ENCODE assay signal across 8 cellular contexts in genomic region chr5:140557136-140557805, GRCh38. TPM values are rescaled to one million over a fixed set of nuclear protein-coding genes. Genes with fewer than 3 reads are reported as not detected.
DNase-seq lines count a peak whose midpoint lies in the region; ATAC-seq and TF ChIP-seq lines count a peak whose summit lies in the region.

Gene SRA1 (minus strand): TSS chr5:140557473. CDS start chr5:140557452, 21 bp downstream.

- DNase-seq in AML-193 (lab: John Stamatoyannopoulos, UW) (peak; percentile 75 to 82), NCI-H446 (lab: John Stamatoyannopoulos, UW) (peak; percentile 80 to 91), chondrocyte (ENCODE audit: low spot score) (peak; percentile 97), kidney tubule cell (ENCODE audit: low spot score) (peak; percentile 91)
- DNase-seq in activated CD4-positive, alpha-beta T cell treated with anti-CD3 and anti-CD28 coated beads for 24 hours (ENCODE audit: low read depth in 2 of 2): peak; percentile 70 to 85
- DNase-seq in stimulated activated CD4-positive, alpha-beta T cell treated with anti-CD3 and anti-CD28 coated beads, Interleukin-1b, Interleukin-23, amount 100 ng/mL, for 1 hour (ENCODE audit: low read depth in 2 of 2): peak; percentile 42 to 66

- H3K4me3 Mint-ChIP-seq in chondrocyte (ENCODE audit: unreplicated experiment): peak within 1 kb of the TSS; percentile 74

- TF ChIP-seq CTCF in chondrocyte (IDR thresholded peaks at IDR 0.05): no peak

- ATAC-seq in GM19043 (IDR thresholded peaks at IDR 0.05; ENCODE audit: low read depth, unreplicated experiment) (peak; percentile 97), HG03354 (IDR thresholded peaks at IDR 0.05; ENCODE audit: poor library complexity, severe bottlenecking, unreplicated experiment) (peak; percentile 98)

- H3K4me1 Mint-ChIP-seq in chondrocyte (ENCODE audit: low read depth): peaks cover 52% of the 10 kb centered on the region

- no peaks in the 10 kb centered on the region for H3K9me3 Mint-ChIP-seq in chondrocyte (ENCODE audit: low read depth)

- H3K36me3 Mint-ChIP-seq in chondrocyte (ENCODE audit: low read depth): peaks cover 12% of the 10 kb centered on the region

- H3K27me3 Mint-ChIP-seq in chondrocyte (ENCODE audit: low read depth): no peaks in the 10 kb centered on the region

- H3K27ac Mint-ChIP-seq in chondrocyte (ENCODE audit: unreplicated experiment): peak within 1 kb of the TSS; percentile 99

RNA-seq across cellular contexts. Expression of gene SRA1, which starts in this region (rescaled TPM):
- total RNA-seq in chondrocyte: 46.5 to 50.4 TPM (median 50.3 TPM) in 3 replicates

Comparison
In these comparisons a context has a peak if more than half of its experiments do, and no peak if none do; other contexts are left out.
1. Peak in every context shown above with its lines: DNase-seq and ATAC-seq.